ENCODE assay signal across 24 cellular contexts in genomic region chr3:104126463-104126862, GRCh38.
DNase-seq lines count a peak whose midpoint lies in the region; ATAC-seq and TF ChIP-seq lines count a peak whose summit lies in the region.
"Had no signal": no experiment of that assay in that cellular context is flagged by ENCODE, and none has a peak within 500 bp of the region (broad histone marks: within the 10 kb centered on the region; RNA-seq: fewer than 3 reads in every experiment).

No MANE protein-coding gene starts in this region.

- H3K9me3 Mint-ChIP-seq in GM23338 (no peaks in the 10 kb centered on the region; the same call in 2 of the 3 replicates), WTC11 (no peaks in the 10 kb centered on the region; the same call in 1 of the 2 replicates)

- no peak overlapping the region for H2BK120ac ChIP-seq in neuronal stem cell (ENCODE audit: low read depth, low read length)
- no peak overlapping the region for H2BK120ac ChIP-seq in mesenchymal stem cell (ENCODE audit: low read depth, low read length)

- H3K4me3 ChIP-seq in GM23338 = no peak overlapping the region
- H3K4me3 ChIP-seq in RWPE2 (ENCODE audit: severe bottlenecking) = no peak overlapping the region
- peak overlapping the region in 1 of 2 donors; percentile 2 for H3K4me3 ChIP-seq in neuronal stem cell (ENCODE audit: low read length in 2 of 2)
- no peak overlapping the region for H3K4me3 ChIP-seq in mesenchymal stem cell (ENCODE audit: insufficient read depth in 1 of 2, low read depth in 1 of 2, low read length in 2 of 2)
- no peak overlapping the region for H3K4me3 ChIP-seq in lower leg skin (ENCODE audit: low read depth, poor library complexity, severe bottlenecking)
- H3K4me3 ChIP-seq: A549; BLaER1 treated with 17β-estradiol and CSF1 and Interleukin-3, amounts not matched to agents 10 nM and 100 nM; GM12878; GM23248 had no signal

- H3K9ac ChIP-seq in neuronal stem cell (ENCODE audit: low read depth, low read length, poor library complexity) (peak overlapping the region; percentile 27), mesenchymal stem cell (ENCODE audit: low read length) (no peak overlapping the region)
- H3K9ac ChIP-seq: BLaER1 treated with 17β-estradiol and CSF1 and Interleukin-3, amounts not matched to agents 10 nM and 100 nM; GM23248 had no signal

- H3K9me3 ChIP-seq in RWPE2 (ENCODE audit: severe bottlenecking) (no peaks in the 10 kb centered on the region), neuronal stem cell (replicated peaks in 1 of 2; ENCODE audit: control insufficient read depth in 2 of 2, insufficient read depth in 1 of 2, low read depth in 1 of 2, low read length in 2 of 2) (no peaks in the 10 kb centered on the region), mesenchymal stem cell (ENCODE audit: control insufficient read depth, low read length) (peaks cover 9% of the 10 kb centered on the region)
- H3K9me3 ChIP-seq: A549, BE2C had no signal

- peak overlapping the region; percentile 34 for H3K23ac ChIP-seq in neuronal stem cell (ENCODE audit: low read depth, low read length, poor library complexity)
- no peak overlapping the region for H3K23ac ChIP-seq in mesenchymal stem cell (ENCODE audit: low read length in 2 of 2)

- H3K9me2 ChIP-seq in GM23338 (ENCODE audit: insufficient read depth) = peaks cover 3% of the 10 kb centered on the region; the same call in 1 of the 2 replicates

- no peaks in the 10 kb centered on the region for H3F3A ChIP-seq in GM23338 (replicated peaks; ENCODE audit: low read depth)

- H3K79me1 ChIP-seq in neuronal stem cell (ENCODE audit: low read depth, low read length) (no peaks in the 10 kb centered on the region), mesenchymal stem cell (replicated peaks; ENCODE audit: low read length, poor library complexity, severe bottlenecking) (no peaks in the 10 kb centered on the region)

- no peak overlapping the region for H3K27ac Mint-ChIP-seq in GM23338
- H3K27ac Mint-ChIP-seq in WTC11 = no peak overlapping the region
- H3K27ac Mint-ChIP-seq: CD14-positive monocyte; CD4-positive, alpha-beta T cell; CD8-positive, alpha-beta memory T cell had no signal

- H3K79me2 ChIP-seq in GM23338 (replicated peaks; ENCODE audit: insufficient read depth) = no peaks in the 10 kb centered on the region

- POLR2A ChIA-PET in WTC11 (lab: Charles Lee) = no interaction called here

- intact Hi-C loops in lower leg skin (cut with DNase I; ENCODE audit: low total_unique reads) = no loop called here

- peaks cover 4% of the 10 kb centered on the region; the same call in 1 of the 3 replicates for H3K36me3 Mint-ChIP-seq in GM23338 (ENCODE audit: low read depth)
- no peaks in the 10 kb centered on the region for H3K36me3 Mint-ChIP-seq in WTC11
- H3K36me3 Mint-ChIP-seq: CD14-positive monocyte; CD8-positive, alpha-beta memory T cell had no signal

- H2BK12ac ChIP-seq in neuronal stem cell (ENCODE audit: low read length) (no peak overlapping the region), mesenchymal stem cell (ENCODE audit: low read length in 2 of 2) (no peak overlapping the region)

- H3K27me3 Mint-ChIP-seq in GM23338 (ENCODE audit: insufficient read depth, low read depth, poor library complexity) (no peaks in the 10 kb centered on the region), WTC11 (ENCODE audit: low read depth) (no peaks in the 10 kb centered on the region)
- H3K27me3 Mint-ChIP-seq: CD4-positive, alpha-beta T cell had no signal

- H2AK5ac ChIP-seq in neuronal stem cell (ENCODE audit: low read depth, low read length) (no peak overlapping the region), mesenchymal stem cell (ENCODE audit: low read length, severe bottlenecking) (no peak overlapping the region)

- H2BK5ac ChIP-seq in neuronal stem cell (ENCODE audit: low read length) (no peak overlapping the region), mesenchymal stem cell (ENCODE audit: low read depth, low read length, poor library complexity, severe bottlenecking) (no peak overlapping the region)

- TF ChIP-seq CTCF in GM23338 (conservative IDR thresholded peaks at IDR 0.05; ENCODE audit: low read depth in 2 of 2) (no peak), RWPE2 (IDR thresholded peaks at IDR 0.05; ENCODE audit: poor library complexity, severe bottlenecking) (no peak), WTC11 (IDR thresholded peaks at IDR 0.05) (no peak), lower leg skin (IDR thresholded peaks at IDR 0.05) (no peak)

- H3K4me3 Mint-ChIP-seq in GM23338 = no peak overlapping the region
- H3K4me3 Mint-ChIP-seq in WTC11 = no peak overlapping the region
- H3K4me3 Mint-ChIP-seq: CD14-positive monocyte; CD4-positive, alpha-beta T cell; CD8-positive, alpha-beta memory T cell had no signal

- H4K8ac ChIP-seq in neuronal stem cell (ENCODE audit: low read depth, low read length) (no peak overlapping the region), mesenchymal stem cell (ENCODE audit: low read length) (no peak overlapping the region)

- no peaks in the 10 kb centered on the region for H4K20me1 ChIP-seq in GM23338 (replicated peaks; ENCODE audit: insufficient read depth)
- H4K20me1 ChIP-seq: BLaER1 treated with 17β-estradiol and CSF1 and Interleukin-3, amounts not matched to agents 10 nM and 100 nM had no signal

- no peak for TF ChIP-seq POLR2A in lower leg skin (IDR thresholded peaks at IDR 0.05)

- H3K27ac ChIP-seq in GM23338 (ENCODE audit: low read depth) (no peak overlapping the region), RWPE2 (ENCODE audit: poor library complexity, severe bottlenecking) (no peak overlapping the region), neuronal stem cell (replicated peaks; ENCODE audit: low read length) (no peak overlapping the region), mesenchymal stem cell (ENCODE audit: low read length, poor library complexity, severe bottlenecking) (no peak overlapping the region)
- H3K27ac ChIP-seq: A549; BLaER1 treated with 17β-estradiol and CSF1 and Interleukin-3, amounts not matched to agents 10 nM and 100 nM; GM23248 had no signal

- no peak overlapping the region for H4K91ac ChIP-seq in neuronal stem cell (ENCODE audit: low read depth, low read length, poor library complexity)
- no peak overlapping the region for H4K91ac ChIP-seq in mesenchymal stem cell (ENCODE audit: low read length)

- peak overlapping the region; percentile 82 for H3K18ac ChIP-seq in neuronal stem cell (ENCODE audit: low read length)
- H3K18ac ChIP-seq in mesenchymal stem cell (ENCODE audit: low read depth in 1 of 2, low read length in 2 of 2) = no peak overlapping the region

- H3K4me1 ChIP-seq in GM23338 (ENCODE audit: insufficient read depth) = no peaks in the 10 kb centered on the region
- H3K4me1 ChIP-seq in RWPE2 (ENCODE audit: insufficient read depth, poor library complexity, severe bottlenecking) = no peaks in the 10 kb centered on the region
- no peaks in the 10 kb centered on the region for H3K4me1 ChIP-seq in neuronal stem cell (ENCODE audit: control insufficient read depth in 2 of 2, insufficient read depth in 1 of 2, low read depth in 1 of 2, low read length in 2 of 2)
- peaks cover 3% of the 10 kb centered on the region for H3K4me1 ChIP-seq in mesenchymal stem cell (ENCODE audit: control insufficient read depth, insufficient read depth, low read depth, low read length)
- H3K4me1 ChIP-seq: A549; BE2C; BLaER1 treated with 17β-estradiol and CSF1 and Interleukin-3, amounts not matched to agents 10 nM and 100 nM had no signal

- CTCF ChIA-PET in WTC11 (lab: Charles Lee) = no interaction called here

- WGBS in neuronal stem cell (ENCODE audit: extremely low coverage in 2 of 2, insufficient read length in 2 of 2, insufficient replicate concordance in 1 of 2), 2 donors = no CpG with 5 or more reads among the region's 4 CpGs
- WGBS in mesenchymal stem cell = 94% methylated on average over 4 of the region's 4 CpGs
- WGBS in lower leg skin, 2 donors = 89 to 91% methylated on average over 2 to 4 of the region's 4 CpGs

- no peaks in the 10 kb centered on the region for H3K27me3 ChIP-seq in GM23338 (ENCODE audit: insufficient read depth)
- no peaks in the 10 kb centered on the region for H3K27me3 ChIP-seq in RWPE2 (ENCODE audit: insufficient read depth, poor library complexity, severe bottlenecking)
- no peaks in the 10 kb centered on the region for H3K27me3 ChIP-seq in neuronal stem cell (ENCODE audit: control insufficient read depth in 3 of 3, insufficient read depth in 3 of 3, low read depth in 1 of 3, low read length in 3 of 3)
- H3K27me3 ChIP-seq in mesenchymal stem cell (ENCODE audit: control insufficient read depth in 1 of 2, insufficient read depth in 1 of 2, low read length in 2 of 2) = no peaks in the 10 kb centered on the region
- H3K27me3 ChIP-seq: BE2C; BLaER1 treated with 17β-estradiol and CSF1 and Interleukin-3, amounts not matched to agents 10 nM and 100 nM had no signal

- H3K36me3 ChIP-seq in GM23338 (ENCODE audit: insufficient read depth) (no peaks in the 10 kb centered on the region), RWPE2 (ENCODE audit: low read depth) (no peaks in the 10 kb centered on the region), neuronal stem cell (replicated peaks in 1 of 2; ENCODE audit: control insufficient read depth in 2 of 2, insufficient read depth in 2 of 2, low read length in 2 of 2) (no peaks in the 10 kb centered on the region), mesenchymal stem cell (ENCODE audit: control insufficient read depth in 1 of 2, insufficient read depth in 2 of 2, low read depth in 1 of 2, low read length in 2 of 2) (no peaks in the 10 kb centered on the region)
- H3K36me3 ChIP-seq: BE2C; BLaER1 treated with 17β-estradiol and CSF1 and Interleukin-3, amounts not matched to agents 10 nM and 100 nM had no signal

- H3K4me1 Mint-ChIP-seq in GM23338 (no peaks in the 10 kb centered on the region), WTC11 (peaks cover 4% of the 10 kb centered on the region)
- H3K4me1 Mint-ChIP-seq: CD14-positive monocyte; CD8-positive, alpha-beta memory T cell had no signal

- ATAC-seq in GM23338 = peak; percentile 28; the same call in 1 of the 3 replicates
- ATAC-seq in RWPE2 (ENCODE audit: low read depth) = no peak
- peak; percentile 55 for ATAC-seq in WTC11
- no peak for ATAC-seq in GM21367 (IDR thresholded peaks at IDR 0.05; ENCODE audit: unreplicated experiment)
- no peak for ATAC-seq in GM19035 (IDR thresholded peaks at IDR 0.05; ENCODE audit: unreplicated experiment)
- ATAC-seq: A549, GM12878 had no signal

- H2AFZ ChIP-seq in GM23338 (no peak overlapping the region), neuronal stem cell (ENCODE audit: low read length) (no peak overlapping the region), mesenchymal stem cell (ENCODE audit: low read depth, low read length) (no peak overlapping the region)
- H2AFZ ChIP-seq: GM23248 had no signal

- H3K4ac ChIP-seq in neuronal stem cell (ENCODE audit: low read length) (no peak overlapping the region), mesenchymal stem cell (ENCODE audit: low read depth in 1 of 2, low read length in 2 of 2) (no peak overlapping the region)

- H2BK15ac ChIP-seq in neuronal stem cell (ENCODE audit: low read length) (no peak overlapping the region), mesenchymal stem cell (ENCODE audit: low read depth, poor library complexity, severe bottlenecking) (no peak overlapping the region)

- H3K4me2 ChIP-seq in GM23338 (no peak overlapping the region), neuronal stem cell (ENCODE audit: insufficient read depth, low read length, poor library complexity, severe bottlenecking) (no peak overlapping the region), mesenchymal stem cell (ENCODE audit: low read length, poor library complexity, severe bottlenecking) (no peak overlapping the region)
- H3K4me2 ChIP-seq: A549; BLaER1 treated with 17β-estradiol and CSF1 and Interleukin-3, amounts not matched to agents 10 nM and 100 nM had no signal

- no peak overlapping the region for H3K14ac ChIP-seq in neuronal stem cell (ENCODE audit: low read length)
- no peak overlapping the region for H3K14ac ChIP-seq in mesenchymal stem cell (ENCODE audit: low read length in 2 of 2)

- no peak for DNase-seq in GM23338 (ENCODE audit: low spot score)
- DNase-seq in RWPE2 (ENCODE audit: low spot score) = peak; percentile 20
- no peak for DNase-seq in WTC11 (ENCODE audit: low spot score)
- no peak for DNase-seq in neuronal stem cell (ENCODE audit: low spot score)
- DNase-seq in mesenchymal stem cell = no peak
- DNase-seq in lower leg skin (ENCODE audit: low spot score in 2 of 2) = no peak
- DNase-seq: 8988T; ACHN; AML-193; BE2C; CD4-positive, alpha-beta T cell; CD8-positive, alpha-beta memory T cell; DMS 273 treated with DMSO at 0.1 percent for 48 hours; DMS79; EL; GDM1; GM23248; HCEC 1CT had no signal

Comparison
In these comparisons a context has a peak if more than half of its experiments do, and no peak if none do; other contexts are left out.
1. ATAC-seq: peak in GM23338 (single experiment) and WTC11 (single experiment); none in RWPE2 (single experiment), GM21367 (single experiment) and GM19035 (single experiment).